ENCODE assay signal across 1 cellular context in genomic region chr14:21023817-21024667, GRCh38.
TF ChIP-seq lines count a peak whose summit lies in the region.

No MANE protein-coding gene starts in this region.

TF ChIP-seq in HCT116, 20 proteins besides CTCF, POLR2A, EP300 and RAD21 (continued from another document):
- TF ChIP-seq EGR1 (IDR thresholded peaks at IDR 0.05; ENCODE audit: low read depth): no peak
- TF ChIP-seq ELF1 (IDR thresholded peaks at IDR 0.05; ENCODE audit: borderline replicate concordance, low read depth): no peak
- no peak for TF ChIP-seq SRF (IDR thresholded peaks at IDR 0.05; ENCODE audit: low read depth)
- TF ChIP-seq SIN3A (IDR thresholded peaks at IDR 0.05; ENCODE audit: low read depth): no peak
- no peak for TF ChIP-seq EZH2 (IDR thresholded peaks at IDR 0.05)
- TF ChIP-seq ATF3 (IDR thresholded peaks at IDR 0.05): no peak
- no peak for TF ChIP-seq POLR2AphosphoS5 (IDR thresholded peaks at IDR 0.05; ENCODE audit: low read depth, low read length)
- no peak for TF ChIP-seq ZBTB33 (IDR thresholded peaks at IDR 0.05; ENCODE audit: extremely low read depth, insufficient replicate concordance, low read length)
- TF ChIP-seq SP1 (IDR thresholded peaks at IDR 0.05; ENCODE audit: low read depth): no peak
